Comparison of ENCODE assay signal across 8 cellular contexts in genomic region chr17:44775838-44776621, GRCh38. TPM values are rescaled to one million over a fixed set of nuclear protein-coding genes. Genes with fewer than 3 reads are reported as not detected.
DNase-seq lines count a peak whose midpoint lies in the region; ATAC-seq and TF ChIP-seq lines count a peak whose summit lies in the region.

No MANE protein-coding gene starts in this region.

- peak; percentile 15 for ATAC-seq in GM21619 (IDR thresholded peaks at IDR 0.05; ENCODE audit: unreplicated experiment)

- H3K4me2 ChIP-seq in OCI-LY3 (ENCODE audit: low read length), result peak overlapping the region; percentile 97

- no peak for TF ChIP-seq CTCF in C4-2B (conservative IDR thresholded peaks at IDR 0.05)
- TF ChIP-seq CTCF in OCI-LY3 (IDR thresholded peaks at IDR 0.05; ENCODE audit: low read depth, low read length), result no peak

- no peaks in the 10 kb centered on the region for H3K79me2 ChIP-seq in OCI-LY3 (ENCODE audit: low read length)

- H3K9me3 ChIP-seq in OCI-LY3 (ENCODE audit: insufficient read depth, low read length) (no peaks in the 10 kb centered on the region), duodenal mucosa (ENCODE audit: control insufficient read depth in 1 of 2, low read length in 2 of 2) (no peaks in the 10 kb centered on the region), mucosa of stomach (ENCODE audit: control insufficient read depth, low read length) (no peaks in the 10 kb centered on the region)

- H3K27me3 ChIP-seq in OCI-LY3 (ENCODE audit: low read depth, low read length), result no peaks in the 10 kb centered on the region
- peaks cover 10 to 18% of the 10 kb centered on the region in 2 donors for H3K27me3 ChIP-seq in duodenal mucosa (ENCODE audit: control insufficient read depth in 1 of 2, insufficient read depth in 2 of 2, low read length in 2 of 2)
- peaks cover 44% of the 10 kb centered on the region for H3K27me3 ChIP-seq in mucosa of stomach (ENCODE audit: control insufficient read depth, insufficient read depth, low read length)

- peak overlapping the region; percentile 71 for H3K27ac ChIP-seq in C4-2B
- H3K27ac ChIP-seq in OCI-LY3 (ENCODE audit: low read length), result no peak overlapping the region
- H3K27ac ChIP-seq in duodenal mucosa (ENCODE audit: low read depth, low read length), result no peak overlapping the region

- H3K4me3 ChIP-seq in OCI-LY3 (ENCODE audit: low read length) (peak overlapping the region; percentile 90), duodenal mucosa (ENCODE audit: low read depth in 1 of 2, low read length in 2 of 2) (peak overlapping the region; percentile 65 to 71), mucosa of stomach (ENCODE audit: low read length) (peak overlapping the region; percentile 62)

- no peaks in the 10 kb centered on the region for H3K36me3 ChIP-seq in OCI-LY3 (replicated peaks; ENCODE audit: low read depth, low read length)
- no peaks in the 10 kb centered on the region for H3K36me3 ChIP-seq in duodenal mucosa (ENCODE audit: control insufficient read depth in 1 of 2, insufficient read depth in 2 of 2, low read length in 2 of 2)
- no peaks in the 10 kb centered on the region for H3K36me3 ChIP-seq in mucosa of stomach (ENCODE audit: control insufficient read depth, insufficient read depth, low read length)

- no peaks in the 10 kb centered on the region for H4K20me1 ChIP-seq in OCI-LY3 (ENCODE audit: insufficient read depth, low read length)

- peak overlapping the region; percentile 42 for H3K9ac ChIP-seq in OCI-LY3 (ENCODE audit: low read length)
- peak overlapping the region in 1 of 2 donors; percentile 39 for H3K9ac ChIP-seq in duodenal mucosa (ENCODE audit: low read depth in 1 of 2, low read length in 2 of 2)
- peak overlapping the region; percentile 47 for H3K9ac ChIP-seq in mucosa of stomach (ENCODE audit: low read length)

- DNase-seq in cerebellum (ENCODE audit: low spot score) (no peak), NCI-H2171 (lab: John Stamatoyannopoulos, UW) (no peak), SKM-1 (lab: John Stamatoyannopoulos, UW; ENCODE audit: unreplicated experiment) (no peak)

- H3K4me1 ChIP-seq in OCI-LY3 (ENCODE audit: low read length), result peaks cover 42% of the 10 kb centered on the region
- H3K4me1 ChIP-seq in duodenal mucosa (ENCODE audit: control insufficient read depth in 1 of 2, insufficient read depth in 2 of 2, low read length in 2 of 2), result peaks cover 9 to 35% of the 10 kb centered on the region in 2 donors
- H3K4me1 ChIP-seq in mucosa of stomach (ENCODE audit: control insufficient read depth, insufficient read depth, low read length), result peaks cover 12% of the 10 kb centered on the region

- H2AFZ ChIP-seq in OCI-LY3 (ENCODE audit: low read depth, low read length), result no peak overlapping the region

RNA-seq across cellular contexts. Expression of gene ADAM11, which starts 17.2 kb away (rescaled TPM):
- 8.0 TPM for total RNA-seq in cerebellum

RNA-seq across cellular contexts. Expression of gene GJC1, which starts 54.1 kb away (rescaled TPM):
- total RNA-seq in cerebellum, result 32.5 TPM
